1 cellular context compared by ENCODE assay signal in the genomic region with DNA sequence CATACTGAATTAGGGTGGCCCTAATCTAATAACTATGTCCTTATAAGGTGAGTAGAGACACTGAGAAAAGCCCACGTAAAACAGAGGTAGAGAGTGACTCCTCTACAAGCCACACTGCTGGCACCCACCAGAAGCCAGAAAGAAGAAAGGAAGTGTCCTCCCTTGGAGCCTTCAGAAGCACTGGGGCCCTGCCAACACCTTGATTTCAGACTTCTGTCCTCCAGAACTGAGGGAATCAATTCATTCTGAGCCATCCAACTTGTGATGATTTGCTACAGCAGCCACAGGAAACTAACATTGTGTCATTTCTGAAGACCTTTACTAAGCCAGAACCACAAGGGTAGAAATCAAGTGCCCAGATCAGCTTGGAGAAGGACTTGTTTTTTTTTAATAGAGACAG.
TF ChIP-seq lines count a peak whose summit lies in the region.

No MANE protein-coding gene starts in this region.

TF ChIP-seq in endothelial cell of umbilical vein, 7 proteins besides CTCF, POLR2A, EP300 and RAD21:
- TF ChIP-seq EZH2 (IDR thresholded peaks at IDR 0.05; ENCODE audit: borderline replicate concordance, low read depth, low read length, severe bottlenecking) (no peak), POLR2AphosphoS5 (IDR thresholded peaks at IDR 0.05; ENCODE audit: insufficient read depth, low read depth, low read length) (no peak), JUN (IDR thresholded peaks at IDR 0.05; ENCODE audit: borderline replicate concordance, insufficient read depth, insufficient read length, low read depth) (no peak), GATA2 (IDR thresholded peaks at IDR 0.05; ENCODE audit: insufficient read depth, insufficient read length, low read depth, low read length) (no peak), MYC (IDR thresholded peaks at IDR 0.05; ENCODE audit: low read depth, low read length) (no peak), FOS (IDR thresholded peaks at IDR 0.05; ENCODE audit: borderline replicate concordance, insufficient read depth, low read length) (no peak)
- TF ChIP-seq, protein P1, sequence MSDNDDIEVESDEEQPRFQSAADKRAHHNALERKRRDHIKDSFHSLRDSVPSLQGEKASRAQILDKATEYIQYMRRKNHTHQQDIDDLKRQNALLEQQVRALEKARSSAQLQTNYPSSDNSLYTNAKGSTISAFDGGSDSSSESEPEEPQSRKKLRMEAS (IDR thresholded peaks at IDR 0.05; ENCODE audit: insufficient read depth, insufficient read length): no peak
